Comparison of ENCODE assay signal across 36 cellular contexts in the genomic region with DNA sequence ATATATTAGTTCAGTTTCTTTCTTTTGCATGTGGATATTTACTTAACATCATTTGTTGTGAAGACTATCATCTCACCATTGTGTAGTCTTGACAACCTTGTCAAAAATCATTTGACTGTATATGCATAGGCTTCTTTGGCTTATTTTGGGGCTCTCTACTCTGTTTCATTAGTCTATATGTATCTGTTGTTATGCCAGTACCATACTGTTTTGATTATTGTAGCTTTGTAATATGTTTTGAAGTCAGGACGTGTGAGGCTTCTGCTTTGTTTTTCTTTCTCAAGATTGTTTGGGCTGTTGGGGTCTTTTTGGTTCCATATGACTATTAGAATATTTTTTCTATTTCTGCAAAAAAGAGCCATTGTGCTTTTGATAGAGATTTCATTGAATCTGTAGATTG.
"Had no signal": no experiment of that assay in that cellular context is flagged by ENCODE, and none has a peak within 500 bp of the region (broad histone marks: within the 10 kb centered on the region; RNA-seq: fewer than 3 reads in every experiment).

No MANE protein-coding gene starts in this region.

- DNase-seq: Karpas-422, Kasumi-1, MG63, MM.1S, MV-4-11, NCI-H1048, NCI-H1092, NCI-H1092 treated with DMSO at 0.1 percent for 48 hours, NCI-H1105, NCI-H1105 treated with DMSO at 0.1 percent for 48 hours, NCI-H1417, NCI-H1417 treated with DMSO at 0.1 percent for 48 hours, NCI-H1436, NCI-H1436 treated with DMSO at 0.1 percent for 48 hours, NCI-H146, NCI-H1694, NCI-H1694 treated with DMSO at 0.1 percent for 48 hours, NCI-H187, NCI-H187 treated with DMSO at 0.1 percent for 48 hours, NCI-H1930, NCI-H2029, NCI-H2029 treated with DMSO at 0.1 percent for 48 hours, NCI-H2081, NCI-H2081 treated with DMSO at 0.1 percent for 48 hours, NCI-H2107, NCI-H2171, NCI-H2171 treated with DMSO at 0.1 percent for 48 hours, NCI-H2227 treated with DMSO at 0.1 percent for 48 hours, NCI-H226, NCI-H345, NCI-H446, NCI-H446 treated with DMSO at 0.1 percent for 48 hours, NCI-H510A, NCI-H510A treated with DMSO at 0.1 percent for 48 hours, NCI-H524, NCI-H524 treated with DMSO at 0.1 percent for 48 hours had no signal

- H3K27me3 ChIP-seq: MG63 had no signal

- H3K9me3 ChIP-seq: MG63 had no signal

- H3K4me3 ChIP-seq: MG63 had no signal

- H3K36me3 ChIP-seq: MG63 had no signal
